Comparison of ENCODE assay signal across 1 cellular context in the genomic region with DNA sequence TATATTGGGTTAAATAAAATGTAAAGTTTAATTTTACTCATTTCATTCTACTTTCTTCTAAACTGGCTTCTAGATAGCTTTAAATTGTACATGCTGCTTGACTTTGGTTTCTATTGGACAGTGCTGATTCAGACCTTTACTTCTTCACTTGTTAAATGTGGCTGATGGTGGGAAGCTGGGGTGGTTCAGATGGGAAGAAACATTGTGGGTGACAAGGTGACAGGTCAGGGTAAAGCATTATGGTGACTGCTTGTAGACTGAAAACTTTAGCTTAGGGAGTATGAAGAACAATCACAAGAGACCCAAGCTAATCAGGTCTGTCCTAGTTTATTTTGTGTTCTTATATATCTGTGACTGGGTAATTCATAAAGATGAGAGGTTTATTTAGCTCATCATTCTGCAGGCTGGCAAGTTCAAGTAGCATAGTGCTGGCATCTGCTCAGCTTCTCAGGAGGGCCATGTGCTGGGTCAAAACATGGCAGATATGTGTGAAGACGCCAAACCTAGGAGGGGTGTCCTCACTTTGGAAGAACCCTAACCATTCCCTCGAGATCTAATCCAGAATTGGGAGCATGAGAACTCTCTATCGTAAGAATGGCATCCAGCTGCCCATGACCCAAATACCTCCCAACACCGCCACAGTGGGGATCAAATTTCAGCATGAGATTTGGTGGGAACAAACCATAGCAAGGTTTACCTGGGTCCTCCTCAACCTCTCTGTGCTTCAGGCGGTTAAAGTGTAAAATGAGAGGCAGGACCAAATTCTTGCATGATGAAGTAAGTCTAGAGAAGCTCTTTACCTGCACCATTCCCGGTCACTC.
TF ChIP-seq lines count a peak whose summit lies in the region.

No MANE protein-coding gene starts in this region.

TF ChIP-seq in GM12878, 131 proteins besides CTCF, POLR2A, EP300 and RAD21:
- TF ChIP-seq, protein P1, sequence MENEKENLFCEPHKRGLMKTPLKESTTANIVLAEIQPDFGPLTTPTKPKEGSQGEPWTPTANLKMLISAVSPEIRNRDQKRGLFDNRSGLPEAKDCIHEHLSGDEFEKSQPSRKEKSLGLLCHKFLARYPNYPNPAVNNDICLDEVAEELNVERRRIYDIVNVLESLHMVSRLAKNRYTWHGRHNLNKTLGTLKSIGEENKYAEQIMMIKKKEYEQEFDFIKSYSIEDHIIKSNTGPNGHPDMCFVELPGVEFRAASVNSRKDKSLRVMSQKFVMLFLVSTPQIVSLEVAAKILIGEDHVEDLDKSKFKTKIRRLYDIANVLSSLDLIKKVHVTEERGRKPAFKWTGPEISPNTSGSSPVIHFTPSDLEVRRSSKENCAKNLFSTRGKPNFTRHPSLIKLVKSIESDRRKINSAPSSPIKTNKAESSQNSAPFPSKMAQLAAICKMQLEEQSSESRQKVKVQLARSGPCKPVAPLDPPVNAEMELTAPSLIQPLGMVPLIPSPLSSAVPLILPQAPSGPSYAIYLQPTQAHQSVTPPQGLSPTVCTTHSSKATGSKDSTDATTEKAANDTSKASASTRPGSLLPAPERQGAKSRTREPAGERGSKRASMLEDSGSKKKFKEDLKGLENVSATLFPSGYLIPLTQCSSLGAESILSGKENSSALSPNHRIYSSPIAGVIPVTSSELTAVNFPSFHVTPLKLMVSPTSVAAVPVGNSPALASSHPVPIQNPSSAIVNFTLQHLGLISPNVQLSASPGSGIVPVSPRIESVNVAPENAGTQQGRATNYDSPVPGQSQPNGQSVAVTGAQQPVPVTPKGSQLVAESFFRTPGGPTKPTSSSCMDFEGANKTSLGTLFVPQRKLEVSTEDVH (IDR thresholded peaks at IDR 0.05; ENCODE audit: low read depth, partially characterized antibody) = no peak
- peak; percentile 67 for TF ChIP-seq NR2F1 (conservative IDR thresholded peaks at IDR 0.05)
- TF ChIP-seq RUNX3 (IDR thresholded peaks at IDR 0.05; ENCODE audit: low read length) = peak; percentile 50
